ENCODE assay signal across 29 cellular contexts in the genomic region with DNA sequence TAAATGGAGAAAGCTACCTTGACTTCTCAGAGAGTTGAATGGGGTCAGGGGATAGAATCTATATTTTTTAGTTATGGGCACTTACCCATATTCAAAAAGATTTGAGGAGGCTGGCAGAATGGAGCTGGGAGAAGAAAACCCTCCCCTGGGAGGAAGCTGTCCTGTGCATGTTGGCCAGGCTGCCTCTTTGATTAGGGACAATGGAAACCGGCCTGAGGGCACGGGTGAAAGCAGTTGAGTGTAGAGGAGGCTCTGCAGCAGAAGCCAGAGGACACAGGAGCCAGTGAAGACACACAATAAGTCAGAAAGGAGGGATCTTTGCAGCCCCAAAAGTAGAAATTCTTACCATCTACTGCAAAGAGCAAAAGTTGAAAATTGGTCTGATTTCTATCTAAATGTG.
"Had no signal": no experiment of that assay in that cellular context is flagged by ENCODE, and none has a peak within 500 bp of the region (broad histone marks: within the 10 kb centered on the region; RNA-seq: fewer than 3 reads in every experiment).

No MANE protein-coding gene starts in this region.

- H3K27ac Mint-ChIP-seq: activated CD4-positive, alpha-beta memory T cell treated with anti-CD3 and anti-CD28 coated beads, Interleukin-2, amount 10 ng/mL, durations not matched to agents 7 days and 5 days; activated naive CD8-positive, alpha-beta T cell treated with anti-CD3 and anti-CD28 coated beads, Interleukin-2, amount 10 ng/mL, durations not matched to agents 7 days and 5 days; activated T-cell treated with anti-CD3 and anti-CD28 coated beads, Interleukin-2, amount 50 U/mL, for 72 hours; activated T-helper 17 cell treated with anti-CD3 and anti-CD28 coated beads, Interleukin-2, amount 50 U/mL, for 72 hours had no signal

- H3K4me3 Mint-ChIP-seq: activated CD4-positive, alpha-beta memory T cell treated with anti-CD3 and anti-CD28 coated beads, Interleukin-2, amount 10 ng/mL, durations not matched to agents 7 days and 5 days; activated naive CD8-positive, alpha-beta T cell treated with anti-CD3 and anti-CD28 coated beads, Interleukin-2, amount 10 ng/mL, durations not matched to agents 7 days and 5 days; activated T-cell treated with anti-CD3 and anti-CD28 coated beads, Interleukin-2, amount 50 U/mL, for 72 hours; activated T-helper 17 cell treated with anti-CD3 and anti-CD28 coated beads, Interleukin-2, amount 50 U/mL, for 72 hours had no signal

- H3K27ac ChIP-seq: ascending aorta, cardiac muscle cell, Peyer's patch, WERI-Rb-1 had no signal

- H3K4me1 ChIP-seq: ascending aorta, Peyer's patch had no signal

- H3K36me3 Mint-ChIP-seq: activated naive CD8-positive, alpha-beta T cell treated with anti-CD3 and anti-CD28 coated beads, Interleukin-2, amount 10 ng/mL, durations not matched to agents 7 days and 5 days had no signal

- DNase-seq: activated CD4-positive, alpha-beta memory T cell treated with anti-CD3 and anti-CD28 coated beads, Interleukin-2, amount 10 ng/mL, durations not matched to agents 7 days and 5 days; activated CD4-positive, alpha-beta T cell treated with anti-CD3 and anti-CD28 coated beads for 1 hour; activated CD4-positive, alpha-beta T cell treated with anti-CD3 and anti-CD28 coated beads for 48 hours; activated CD4-positive, CD25-positive, alpha-beta regulatory T cell; activated CD8-positive, alpha-beta memory T cell treated with anti-CD3 and anti-CD28 coated beads for 24 hours; activated effector memory CD4-positive, alpha-beta T cell treated with anti-CD3 and anti-CD28 coated beads, Interleukin-2, amount 50 U/mL, for 16 hours; activated naive CD4-positive, alpha-beta T cell; activated naive CD4-positive, alpha-beta T cell treated with anti-CD3 and anti-CD28 coated beads, Interleukin-2, amount 50 U/mL, for 16 hours; activated naive CD8-positive, alpha-beta T cell treated with anti-CD3 and anti-CD28 coated beads, Interleukin-2, amount 10 ng/mL, durations not matched to agents 7 days and 5 days; activated T-cell treated with anti-CD3 and anti-CD28 coated beads, Interleukin-2, amount 50 U/mL, for 1 hour; activated T-cell treated with anti-CD3 and anti-CD28 coated beads, Interleukin-2, amount 50 U/mL, for 72 hours; amygdala; NCI-H1092 treated with DMSO at 0.1 percent for 48 hours; NCI-H1417 treated with DMSO at 0.1 percent for 48 hours; NCI-H187 treated with DMSO at 0.1 percent for 48 hours; NCI-H2081; NCI-H226; NCI-H510A; NCI-H748 treated with DMSO at 0.1 percent for 48 hours; NK-92 treated with Interleukin-12 subunit alpha and Interleukin-12 subunit beta, amount 100 ng/mL, for 24 hours; PC-3; RPMI8226; SIG-M5; T1000; WERI-Rb-1 had no signal

- H3K27me3 ChIP-seq: ascending aorta, Peyer's patch had no signal

- ATAC-seq: activated T-cell treated with anti-CD3 and anti-CD28 coated beads, Interleukin-2, amount 50 U/mL, for 72 hours; activated T-helper 17 cell treated with anti-CD3 and anti-CD28 coated beads, Interleukin-2, amount 50 U/mL, for 72 hours; PC-3 had no signal

- H3K4me1 Mint-ChIP-seq: activated CD4-positive, alpha-beta memory T cell treated with anti-CD3 and anti-CD28 coated beads, Interleukin-2, amount 10 ng/mL, durations not matched to agents 7 days and 5 days; activated T-helper 17 cell treated with anti-CD3 and anti-CD28 coated beads, Interleukin-2, amount 50 U/mL, for 72 hours had no signal

- H3K9me3 ChIP-seq: ascending aorta, Peyer's patch had no signal

- H3K9me3 Mint-ChIP-seq: activated CD4-positive, alpha-beta memory T cell treated with anti-CD3 and anti-CD28 coated beads, Interleukin-2, amount 10 ng/mL, durations not matched to agents 7 days and 5 days; activated naive CD8-positive, alpha-beta T cell treated with anti-CD3 and anti-CD28 coated beads, Interleukin-2, amount 10 ng/mL, durations not matched to agents 7 days and 5 days; activated T-helper 17 cell treated with anti-CD3 and anti-CD28 coated beads, Interleukin-2, amount 50 U/mL, for 72 hours had no signal
